In genomic region chr1:233022246-233022645, GRCh38 we compare ENCODE assay signal across 28 cellular contexts.
"Had no signal": no experiment of that assay in that cellular context is flagged by ENCODE, and none has a peak within 500 bp of the region (broad histone marks: within the 10 kb centered on the region; RNA-seq: fewer than 3 reads in every experiment).

No MANE protein-coding gene starts in this region.

- H3K27ac Mint-ChIP-seq: dendritic cell treated with granulocyte-macrophage colony-stimulating factor and Interleukin-4, amounts not matched to agents 40 ng/mL and 50 ng/mL, for 4 days; memory B cell; mesothelial cell of epicardium; naive thymus-derived CD4-positive, alpha-beta T cell; nephron progenitor cell; stimulated activated memory B cell treated with anti-CD40 and anti-IgM and Interleukin-4, amounts not matched to agents 10 μg/mL and 1 μg/mL and 100 μg/mL, for 72 hours had no signal

- H3K4me3 Mint-ChIP-seq: dendritic cell treated with granulocyte-macrophage colony-stimulating factor and Interleukin-4, amounts not matched to agents 40 ng/mL and 50 ng/mL, for 4 days; memory B cell; mesothelial cell of epicardium; naive thymus-derived CD4-positive, alpha-beta T cell; nephron progenitor cell; stimulated activated memory B cell treated with anti-CD40 and anti-IgM and Interleukin-4, amounts not matched to agents 10 μg/mL and 1 μg/mL and 100 μg/mL, for 72 hours had no signal

- H3K4me3 ChIP-seq: colonic mucosa, esophagus muscularis mucosa, gastroesophageal sphincter, heart left ventricle, hepatocyte, lung, mucosa of descending colon, psoas muscle, sigmoid colon, spleen, testis, tibial artery, upper lobe of left lung had no signal

- H3K27ac ChIP-seq: colonic mucosa, esophagus muscularis mucosa, foreskin keratinocyte, gastroesophageal sphincter, heart left ventricle, hepatocyte, psoas muscle, sigmoid colon, spleen, testis, tibial artery, upper lobe of left lung had no signal

- H3K4me2 ChIP-seq: hepatocyte had no signal

- H2AFZ ChIP-seq: hepatocyte had no signal

- ATAC-seq: foreskin keratinocyte; gastroesophageal sphincter; heart left ventricle; left lobe of liver; mucosa of descending colon; naive thymus-derived CD4-positive, alpha-beta T cell; psoas muscle; right cardiac atrium; stimulated activated memory B cell treated with anti-CD40 and anti-IgM and Interleukin-4, amounts not matched to agents 10 μg/mL and 1 μg/mL and 100 μg/mL, for 72 hours; stimulated activated naive CD8-positive, alpha-beta T cell treated with anti-CD3 and anti-CD28 coated beads, Interleukin-15, Interleukin-2, amounts not matched to agents 100 U/mL and 50 U/mL, for 24 hours had no signal

- DNase-seq: colonic mucosa; effector CD8-positive, alpha-beta T cell; foreskin keratinocyte; heart left ventricle; kidney; mucosa of descending colon; naive thymus-derived CD4-positive, alpha-beta T cell; nephron progenitor cell; nucleus accumbens; psoas muscle; right cardiac atrium; sigmoid colon; spleen; stimulated activated CD4-positive, alpha-beta T cell treated with anti-CD3 and anti-CD28 coated beads, Interleukin-4, amount 100 ng/mL, for 4 hours; stimulated activated naive CD8-positive, alpha-beta T cell treated with anti-CD3 and anti-CD28 coated beads, Interleukin-15, Interleukin-2, amounts not matched to agents 100 U/mL and 50 U/mL, for 24 hours; substantia nigra; testis; tibial artery; upper lobe of left lung had no signal

- H3K4me1 Mint-ChIP-seq: stimulated activated memory B cell treated with anti-CD40 and anti-IgM and Interleukin-4, amounts not matched to agents 10 μg/mL and 1 μg/mL and 100 μg/mL, for 72 hours had no signal

- H3K9me3 ChIP-seq: colonic mucosa, esophagus muscularis mucosa, gastroesophageal sphincter, heart left ventricle, mucosa of descending colon, psoas muscle, sigmoid colon, spleen, testis, tibial artery, upper lobe of left lung had no signal

- H3K27me3 ChIP-seq: colonic mucosa, esophagus muscularis mucosa, foreskin keratinocyte, gastroesophageal sphincter, heart left ventricle, hepatocyte, sigmoid colon, spleen, testis, tibial artery, upper lobe of left lung had no signal

- H3K27me3 Mint-ChIP-seq: memory B cell; naive thymus-derived CD4-positive, alpha-beta T cell; stimulated activated memory B cell treated with anti-CD40 and anti-IgM and Interleukin-4, amounts not matched to agents 10 μg/mL and 1 μg/mL and 100 μg/mL, for 72 hours had no signal

- H3K4me1 ChIP-seq: colonic mucosa, sigmoid colon, testis, tibial artery had no signal

- H3K9me3 Mint-ChIP-seq: dendritic cell treated with granulocyte-macrophage colony-stimulating factor and Interleukin-4, amounts not matched to agents 40 ng/mL and 50 ng/mL, for 4 days; memory B cell; mesothelial cell of epicardium; naive thymus-derived CD4-positive, alpha-beta T cell; nephron progenitor cell; stimulated activated memory B cell treated with anti-CD40 and anti-IgM and Interleukin-4, amounts not matched to agents 10 μg/mL and 1 μg/mL and 100 μg/mL, for 72 hours had no signal

- H3K36me3 ChIP-seq: colonic mucosa, esophagus muscularis mucosa, gastroesophageal sphincter, heart left ventricle, sigmoid colon, tibial artery, upper lobe of left lung had no signal
